Comparison of ENCODE assay signal across 1 cellular context in the genomic region with DNA sequence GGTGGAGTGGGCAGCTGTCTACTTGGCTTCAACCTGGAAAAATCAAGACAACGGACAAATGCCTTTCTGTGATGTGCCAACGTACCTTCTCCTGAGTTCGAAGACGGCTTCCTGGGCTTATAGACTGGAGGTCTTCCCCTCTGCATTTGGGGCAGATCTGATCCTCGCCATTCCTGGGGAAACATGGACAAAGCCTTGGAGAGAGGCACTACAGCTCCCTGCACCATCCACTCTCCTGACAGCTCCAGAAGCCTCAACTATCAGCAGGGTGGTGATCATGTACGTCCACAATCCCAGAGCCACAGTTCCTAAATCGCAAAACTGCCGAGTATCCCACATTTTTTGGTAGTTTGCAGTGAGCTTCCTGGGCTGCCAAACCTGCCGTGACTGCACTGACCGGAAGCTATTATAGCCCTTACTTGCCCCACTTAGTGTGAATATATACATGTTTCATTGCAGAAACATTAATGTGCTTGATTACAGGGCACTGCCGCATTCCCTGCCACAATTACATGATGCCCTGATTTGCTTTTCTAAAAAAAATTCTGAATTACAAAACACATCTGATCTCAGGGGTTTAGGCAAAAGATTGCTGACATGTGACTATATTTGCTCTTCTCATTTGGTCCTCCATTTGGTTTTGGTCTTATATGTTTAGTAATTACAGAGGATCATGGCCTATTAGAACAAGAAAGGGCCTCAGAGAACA.
TF ChIP-seq lines count a peak whose summit lies in the region.

No MANE protein-coding gene starts in this region.

TF ChIP-seq in WTC11, 78 proteins besides CTCF, POLR2A, EP300 and RAD21 (continued from another document):
- TF ChIP-seq ARID4B (CRISPR knock-in tag; IDR thresholded peaks at IDR 0.05; ENCODE audit: borderline replicate concordance) (no peak), RORB (CRISPR knock-in tag; IDR thresholded peaks at IDR 0.05) (no peak), KAT7 (CRISPR knock-in tag; IDR thresholded peaks at IDR 0.05; ENCODE audit: borderline replicate concordance) (no peak), FOXP1 (CRISPR knock-in tag; IDR thresholded peaks at IDR 0.05; ENCODE audit: borderline replicate concordance) (no peak)
- TF ChIP-seq, protein P1, sequence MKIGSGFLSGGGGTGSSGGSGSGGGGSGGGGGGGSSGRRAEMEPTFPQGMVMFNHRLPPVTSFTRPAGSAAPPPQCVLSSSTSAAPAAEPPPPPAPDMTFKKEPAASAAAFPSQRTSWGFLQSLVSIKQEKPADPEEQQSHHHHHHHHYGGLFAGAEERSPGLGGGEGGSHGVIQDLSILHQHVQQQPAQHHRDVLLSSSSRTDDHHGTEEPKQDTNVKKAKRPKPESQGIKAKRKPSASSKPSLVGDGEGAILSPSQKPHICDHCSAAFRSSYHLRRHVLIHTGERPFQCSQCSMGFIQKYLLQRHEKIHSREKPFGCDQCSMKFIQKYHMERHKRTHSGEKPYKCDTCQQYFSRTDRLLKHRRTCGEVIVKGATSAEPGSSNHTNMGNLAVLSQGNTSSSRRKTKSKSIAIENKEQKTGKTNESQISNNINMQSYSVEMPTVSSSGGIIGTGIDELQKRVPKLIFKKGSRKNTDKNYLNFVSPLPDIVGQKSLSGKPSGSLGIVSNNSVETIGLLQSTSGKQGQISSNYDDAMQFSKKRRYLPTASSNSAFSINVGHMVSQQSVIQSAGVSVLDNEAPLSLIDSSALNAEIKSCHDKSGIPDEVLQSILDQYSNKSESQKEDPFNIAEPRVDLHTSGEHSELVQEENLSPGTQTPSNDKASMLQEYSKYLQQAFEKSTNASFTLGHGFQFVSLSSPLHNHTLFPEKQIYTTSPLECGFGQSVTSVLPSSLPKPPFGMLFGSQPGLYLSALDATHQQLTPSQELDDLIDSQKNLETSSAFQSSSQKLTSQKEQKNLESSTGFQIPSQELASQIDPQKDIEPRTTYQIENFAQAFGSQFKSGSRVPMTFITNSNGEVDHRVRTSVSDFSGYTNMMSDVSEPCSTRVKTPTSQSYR (CRISPR knock-in tag; IDR thresholded peaks at IDR 0.05) = no peak
